1 cellular context compared by ENCODE assay signal in the genomic region with DNA sequence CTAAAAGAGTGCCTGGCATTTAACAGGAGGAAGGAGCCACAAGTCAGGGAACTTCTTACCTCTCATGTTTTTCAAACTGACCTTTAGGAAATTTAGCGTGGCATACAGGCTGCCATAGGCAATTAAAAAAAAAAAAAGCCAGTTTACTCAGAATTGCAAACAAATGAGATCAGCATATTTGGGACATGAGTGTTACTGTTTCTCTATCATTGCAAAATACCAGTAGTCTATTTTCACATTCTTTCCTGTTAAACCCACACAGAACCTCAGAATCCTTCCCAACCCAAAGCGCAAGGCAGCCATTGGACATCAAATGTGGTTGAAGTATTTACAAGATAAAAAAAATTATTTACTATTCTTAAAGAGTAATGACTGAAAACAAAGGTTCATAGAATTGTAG.
TF ChIP-seq lines count a peak whose summit lies in the region.

No MANE protein-coding gene starts in this region.

TF ChIP-seq in GM23338, 12 proteins besides CTCF, POLR2A, EP300 and RAD21 (continued from another document):
- TF ChIP-seq, protein P1, sequence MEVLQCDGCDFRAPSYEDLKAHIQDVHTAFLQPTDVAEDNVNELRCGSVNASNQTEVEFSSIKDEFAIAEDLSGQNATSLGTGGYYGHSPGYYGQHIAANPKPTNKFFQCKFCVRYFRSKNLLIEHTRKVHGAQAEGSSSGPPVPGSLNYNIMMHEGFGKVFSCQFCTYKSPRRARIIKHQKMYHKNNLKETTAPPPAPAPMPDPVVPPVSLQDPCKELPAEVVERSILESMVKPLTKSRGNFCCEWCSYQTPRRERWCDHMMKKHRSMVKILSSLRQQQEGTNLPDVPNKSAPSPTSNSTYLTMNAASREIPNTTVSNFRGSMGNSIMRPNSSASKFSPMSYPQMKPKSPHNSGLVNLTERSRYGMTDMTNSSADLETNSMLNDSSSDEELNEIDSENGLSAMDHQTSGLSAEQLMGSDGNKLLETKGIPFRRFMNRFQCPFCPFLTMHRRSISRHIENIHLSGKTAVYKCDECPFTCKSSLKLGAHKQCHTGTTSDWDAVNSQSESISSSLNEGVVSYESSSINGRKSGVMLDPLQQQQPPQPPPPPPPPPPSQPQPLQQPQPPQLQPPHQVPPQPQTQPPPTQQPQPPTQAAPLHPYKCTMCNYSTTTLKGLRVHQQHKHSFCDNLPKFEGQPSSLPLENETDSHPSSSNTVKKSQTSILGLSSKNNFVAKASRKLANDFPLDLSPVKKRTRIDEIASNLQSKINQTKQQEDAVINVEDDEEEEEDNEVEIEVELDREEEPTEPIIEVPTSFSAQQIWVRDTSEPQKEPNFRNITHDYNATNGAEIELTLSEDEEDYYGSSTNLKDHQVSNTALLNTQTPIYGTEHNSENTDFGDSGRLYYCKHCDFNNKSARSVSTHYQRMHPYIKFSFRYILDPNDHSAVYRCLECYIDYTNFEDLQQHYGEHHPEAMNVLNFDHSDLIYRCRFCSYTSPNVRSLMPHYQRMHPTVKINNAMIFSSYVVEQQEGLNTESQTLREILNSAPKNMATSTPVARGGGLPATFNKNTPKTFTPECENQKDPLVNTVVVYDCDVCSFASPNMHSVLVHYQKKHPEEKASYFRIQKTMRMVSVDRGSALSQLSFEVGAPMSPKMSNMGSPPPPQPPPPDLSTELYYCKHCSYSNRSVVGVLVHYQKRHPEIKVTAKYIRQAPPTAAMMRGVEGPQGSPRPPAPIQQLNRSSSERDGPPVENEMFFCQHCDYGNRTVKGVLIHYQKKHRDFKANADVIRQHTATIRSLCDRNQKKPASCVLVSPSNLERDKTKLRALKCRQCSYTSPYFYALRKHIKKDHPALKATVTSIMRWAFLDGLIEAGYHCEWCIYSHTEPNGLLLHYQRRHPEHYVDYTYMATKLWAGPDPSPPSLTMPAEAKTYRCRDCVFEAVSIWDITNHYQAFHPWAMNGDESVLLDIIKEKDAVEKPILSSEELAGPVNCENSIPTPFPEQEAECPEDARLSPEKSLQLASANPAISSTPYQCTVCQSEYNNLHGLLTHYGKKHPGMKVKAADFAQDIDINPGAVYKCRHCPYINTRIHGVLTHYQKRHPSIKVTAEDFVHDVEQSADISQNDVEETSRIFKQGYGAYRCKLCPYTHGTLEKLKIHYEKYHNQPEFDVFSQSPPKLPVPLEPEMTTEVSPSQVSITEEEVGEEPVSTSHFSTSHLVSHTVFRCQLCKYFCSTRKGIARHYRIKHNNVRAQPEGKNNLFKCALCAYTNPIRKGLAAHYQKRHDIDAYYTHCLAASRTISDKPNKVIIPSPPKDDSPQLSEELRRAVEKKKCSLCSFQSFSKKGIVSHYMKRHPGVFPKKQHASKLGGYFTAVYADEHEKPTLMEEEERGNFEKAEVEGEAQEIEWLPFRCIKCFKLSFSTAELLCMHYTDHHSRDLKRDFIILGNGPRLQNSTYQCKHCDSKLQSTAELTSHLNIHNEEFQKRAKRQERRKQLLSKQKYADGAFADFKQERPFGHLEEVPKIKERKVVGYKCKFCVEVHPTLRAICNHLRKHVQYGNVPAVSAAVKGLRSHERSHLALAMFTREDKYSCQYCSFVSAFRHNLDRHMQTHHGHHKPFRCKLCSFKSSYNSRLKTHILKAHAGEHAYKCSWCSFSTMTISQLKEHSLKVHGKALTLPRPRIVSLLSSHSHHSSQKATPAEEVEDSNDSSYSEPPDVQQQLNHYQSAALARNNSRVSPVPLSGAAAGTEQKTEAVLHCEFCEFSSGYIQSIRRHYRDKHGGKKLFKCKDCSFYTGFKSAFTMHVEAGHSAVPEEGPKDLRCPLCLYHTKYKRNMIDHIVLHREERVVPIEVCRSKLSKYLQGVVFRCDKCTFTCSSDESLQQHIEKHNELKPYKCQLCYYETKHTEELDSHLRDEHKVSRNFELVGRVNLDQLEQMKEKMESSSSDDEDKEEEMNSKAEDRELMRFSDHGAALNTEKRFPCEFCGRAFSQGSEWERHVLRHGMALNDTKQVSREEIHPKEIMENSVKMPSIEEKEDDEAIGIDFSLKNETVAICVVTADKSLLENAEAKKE (CRISPR knock-in tag; IDR thresholded peaks at IDR 0.05): no peak
- TF ChIP-seq EZH2phosphoT487 (IDR thresholded peaks at IDR 0.05; ENCODE audit: unreplicated experiment) (no peak), POLR2AphosphoS5 (IDR thresholded peaks at IDR 0.05; ENCODE audit: low read depth) (no peak), CREB1 (CRISPR knock-in tag; IDR thresholded peaks at IDR 0.05; ENCODE audit: low read depth) (no peak), JUNB (IDR thresholded peaks at IDR 0.05; ENCODE audit: unreplicated experiment) (no peak), EZH2 (IDR thresholded peaks at IDR 0.05; ENCODE audit: low read depth, unreplicated experiment) (no peak)
- TF ChIP-seq, protein P2, sequence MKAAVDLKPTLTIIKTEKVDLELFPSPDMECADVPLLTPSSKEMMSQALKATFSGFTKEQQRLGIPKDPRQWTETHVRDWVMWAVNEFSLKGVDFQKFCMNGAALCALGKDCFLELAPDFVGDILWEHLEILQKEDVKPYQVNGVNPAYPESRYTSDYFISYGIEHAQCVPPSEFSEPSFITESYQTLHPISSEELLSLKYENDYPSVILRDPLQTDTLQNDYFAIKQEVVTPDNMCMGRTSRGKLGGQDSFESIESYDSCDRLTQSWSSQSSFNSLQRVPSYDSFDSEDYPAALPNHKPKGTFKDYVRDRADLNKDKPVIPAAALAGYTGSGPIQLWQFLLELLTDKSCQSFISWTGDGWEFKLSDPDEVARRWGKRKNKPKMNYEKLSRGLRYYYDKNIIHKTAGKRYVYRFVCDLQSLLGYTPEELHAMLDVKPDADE (IDR thresholded peaks at IDR 0.05): no peak
